In the genomic region with DNA sequence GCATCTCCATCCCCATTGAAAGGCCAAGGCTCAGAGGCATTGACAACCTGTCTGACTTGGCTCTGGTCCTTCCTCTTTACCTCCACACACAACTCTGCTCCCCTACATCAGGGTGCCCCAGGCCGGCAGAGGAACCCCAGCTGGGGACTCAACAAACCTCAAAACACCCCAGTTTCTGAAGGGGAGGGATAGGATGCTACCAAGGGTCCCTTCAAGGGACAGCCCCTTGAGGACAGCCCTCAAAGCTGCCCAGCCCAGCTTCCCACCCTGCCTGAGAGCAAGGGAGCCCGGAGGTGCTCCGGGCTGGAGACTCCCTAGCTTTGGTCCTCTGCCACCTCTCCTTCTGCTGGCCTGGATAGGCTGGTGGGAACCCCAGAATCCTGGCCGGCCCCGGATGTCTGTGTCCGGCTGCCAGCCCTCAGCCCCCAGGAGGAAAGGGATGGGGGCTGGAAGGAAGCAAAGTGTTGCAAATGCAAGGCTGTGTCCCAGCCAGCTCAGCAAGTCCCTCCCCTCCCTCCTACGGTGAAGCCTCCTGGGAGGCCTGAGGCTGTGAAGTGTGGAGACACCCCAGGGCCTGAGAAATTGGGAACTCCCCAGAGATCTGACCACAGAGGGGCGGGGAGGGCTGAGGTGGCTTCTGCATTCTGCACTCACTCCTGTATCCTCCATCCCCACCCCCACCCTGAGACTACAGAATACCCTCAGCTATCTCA, we compare ENCODE assay signal across 9 cellular contexts. TPM values are rescaled to one million over a fixed set of nuclear protein-coding genes. Genes with fewer than 3 reads are reported as not detected.
A peak's percentile ranks its signal among the peaks of the same experiment; 100 is the strongest.
DNase-seq lines count a peak whose midpoint lies in the region; ATAC-seq, FAIRE-seq and TF ChIP-seq lines count a peak whose summit lies in the region.
"Had no signal": no experiment of that assay in that cellular context is flagged by ENCODE, and none has a peak within 500 bp of the region (broad histone marks: within the 10 kb centered on the region; RNA-seq: fewer than 3 reads in every experiment).

No MANE protein-coding gene starts in this region.

- no peak for ATAC-seq in HG03108 (IDR thresholded peaks at IDR 0.05; ENCODE audit: unreplicated experiment)
- ATAC-seq in HG03025 (IDR thresholded peaks at IDR 0.05; ENCODE audit: low FRiP score, unreplicated experiment) = no peak

- no peak for TF ChIP-seq CTCF in kidney (IDR thresholded peaks at IDR 0.05; ENCODE audit: borderline replicate concordance, extremely low read depth, insufficient read depth)

- intact Hi-C loops in kidney (cut with DNase I) = no loop called here

- no peaks in the 10 kb centered on the region for H3K9me3 ChIP-seq in kidney (ENCODE audit: control insufficient read depth in 1 of 2, low read length in 2 of 2)

- H3K36me3 ChIP-seq in kidney (ENCODE audit: control insufficient read depth in 1 of 2, insufficient read depth in 2 of 2, low read length in 2 of 2) = peaks cover 2 to 5% of the 10 kb centered on the region in 2 donors

- DNase-seq in GM19239 (ENCODE audit: insufficient read length, low spot score) (no peak), NOMO-1 treated with dmso at 0.1 percent for 144 hours (lab: John Stamatoyannopoulos, UW; ENCODE audit: unreplicated experiment) (peak; percentile 43), kidney (peak; percentile 60), substantia nigra (lab: John Stamatoyannopoulos, UW) (peak in 14 of 49 donors; percentile 16 to 50 (median 35)), NCI-H146 treated with DMSO at 0.1 percent for 48 hours (lab: John Stamatoyannopoulos, UW; ENCODE audit: unreplicated experiment) (no peak)
- peak; percentile 49 for DNase-seq in activated gamma-delta T cell treated with anti-CD3 and anti-CD28 coated beads, Interleukin-2, amount 50 U/mL, for 16 hours (ENCODE audit: low read depth)

- FAIRE-seq in GM19239 (lab: Jason Lieb, UNC) = peak; percentile 90
- FAIRE-seq in kidney (lab: Jason Lieb, UNC) = no peak
- FAIRE-seq: keratinocyte had no signal

- H3K4me3 ChIP-seq in kidney (ENCODE audit: low read length in 2 of 2) = no peak overlapping the region

- peaks cover 0 to 12% of the 10 kb centered on the region in 2 donors for H3K4me1 ChIP-seq in kidney (ENCODE audit: control insufficient read depth in 1 of 2, insufficient read depth in 1 of 2, low read depth in 1 of 2, low read length in 2 of 2)

- H3K27ac ChIP-seq in kidney (ENCODE audit: low read depth in 2 of 2, low read length in 2 of 2) (no peak overlapping the region), substantia nigra (ENCODE audit: low read depth, low read length, poor library complexity, severe bottlenecking) (peak overlapping the region; percentile 100)

- no peak overlapping the region for H3K9ac ChIP-seq in kidney (ENCODE audit: low read length in 2 of 2)

RNA-seq across cellular contexts. Expression of a gene that starts 1.1 kb away (rescaled TPM):
- 58.6 TPM for total RNA-seq in kidney
- 29.8 TPM for polyA plus RNA-seq in kidney (ENCODE audit: insufficient read depth, low read depth, low replicate concordance)

RNA-seq across cellular contexts. Expression of a gene that starts 25.2 kb away (rescaled TPM):
- 9.7 TPM for total RNA-seq in kidney
- 6.4 TPM for polyA plus RNA-seq in kidney (ENCODE audit: insufficient read depth, low read depth, low replicate concordance)

RNA-seq across cellular contexts. Expression of a gene that starts 25.2 kb away (rescaled TPM):
- 4.3 TPM for total RNA-seq in kidney
- polyA plus RNA-seq in kidney (ENCODE audit: insufficient read depth, low read depth, low replicate concordance) = not detected

RNA-seq across cellular contexts. Expression of a gene that starts 45.2 kb away (rescaled TPM):
- total RNA-seq in kidney = 89.7 TPM
- 68.8 TPM for polyA plus RNA-seq in kidney (ENCODE audit: insufficient read depth, low read depth, low replicate concordance)

RNA-seq across cellular contexts. Expression of a gene that starts 57.1 kb away (rescaled TPM):
- 61.7 TPM for total RNA-seq in kidney
- polyA plus RNA-seq in kidney (ENCODE audit: insufficient read depth, low read depth, low replicate concordance) = 40.2 TPM

Comparison
In these comparisons a context has a peak if more than half of its experiments do, and no peak if none do; other contexts are left out.
1. DNase-seq: peak in NOMO-1 treated with dmso at 0.1 percent for 144 hours (single experiment), activated gamma-delta T cell treated with anti-CD3 and anti-CD28 coated beads, Interleukin-2, amount 50 U/mL, for 16 hours (single experiment) and kidney (single experiment); none in GM19239 (single experiment) and NCI-H146 treated with DMSO at 0.1 percent for 48 hours (single experiment).